6 cellular contexts compared by ENCODE assay signal in the genomic region with DNA sequence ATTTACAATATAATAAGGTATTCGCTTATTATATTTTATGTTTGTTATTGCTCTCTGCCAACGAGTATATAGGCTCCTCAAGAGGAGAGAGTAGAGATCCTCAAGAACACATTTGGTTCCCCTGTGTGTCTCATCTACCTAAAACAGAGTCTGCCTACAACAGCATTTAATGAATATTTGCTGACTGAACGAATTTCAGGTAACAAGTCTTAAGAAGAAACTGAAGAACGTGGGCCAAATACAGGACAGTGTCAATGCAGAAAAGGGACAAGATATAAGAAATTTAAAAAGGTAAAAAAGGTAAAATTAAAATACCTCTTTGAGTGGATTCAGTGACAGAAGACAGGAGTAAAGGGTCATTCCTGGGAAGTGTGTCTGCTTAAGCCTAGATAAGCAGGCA.
"Had no signal": no experiment of that assay in that cellular context is flagged by ENCODE, and none has a peak within 500 bp of the region (broad histone marks: within the 10 kb centered on the region; RNA-seq: fewer than 3 reads in every experiment).

No MANE protein-coding gene starts in this region.

- H2AFZ ChIP-seq: GM23248 had no signal

- H3K4me3 ChIP-seq: GM23248, HAP-1 had no signal

- H3K9ac ChIP-seq: GM23248 had no signal

- DNase-seq: GM23248, HFFc6, KG1 had no signal

- ATAC-seq: HCT116 had no signal

- H3K9me3 ChIP-seq: HAP-1 had no signal

- H3K36me3 ChIP-seq: HAP-1 had no signal

- FAIRE-seq: HTR-8/SVneo had no signal

- H3K27ac ChIP-seq: GM23248 had no signal
